ENCODE assay signal across 8 cellular contexts in genomic region chr19:3359850-3360493, GRCh38. TPM values are rescaled to one million over a fixed set of nuclear protein-coding genes. Genes with fewer than 3 reads are reported as not detected.
DNase-seq lines count a peak whose midpoint lies in the region; ATAC-seq and TF ChIP-seq lines count a peak whose summit lies in the region.

No MANE protein-coding gene starts in this region.

- peak; percentile 62 for DNase-seq in A673 (ENCODE audit: low spot score)
- DNase-seq in RWPE2 (ENCODE audit: low spot score), result no peak
- no peak for DNase-seq in central memory CD8-positive, alpha-beta T cell (ENCODE audit: low spot score in 2 of 2)
- DNase-seq in mesothelial cell of epicardium (ENCODE audit: low spot score in 2 of 2, unreplicated experiment in 2 of 2), result no peak

- no peaks in the 10 kb centered on the region for H3K27me3 Mint-ChIP-seq in central memory CD8-positive, alpha-beta T cell
- H3K27me3 Mint-ChIP-seq in mesothelial cell of epicardium (ENCODE audit: low read depth), result peaks cover 83% of the 10 kb centered on the region

- BruUV-seq in A673 (replicated peaks; lab: Mats Ljungman, UMichigan), result no TSS peak

- H3K4me3 Mint-ChIP-seq in central memory CD8-positive, alpha-beta T cell, result peak overlapping the region; percentile 91
- peak overlapping the region; percentile 73 for H3K4me3 Mint-ChIP-seq in mesothelial cell of epicardium

- H3K27ac ChIP-seq in A673 (ENCODE audit: low read depth, low read length, poor library complexity, severe bottlenecking) (peak overlapping the region; percentile 92), RWPE2 (ENCODE audit: poor library complexity, severe bottlenecking) (peak overlapping the region; percentile 71), urinary bladder (ENCODE audit: low read depth) (peak overlapping the region; percentile 92)

- CTCF ChIA-PET in A673 (lab: Charles Lee), result no interaction called here

- H3K9me3 ChIP-seq in A673 (ENCODE audit: low read depth, low read length, poor library complexity, severe bottlenecking) (no peaks in the 10 kb centered on the region), RWPE2 (ENCODE audit: severe bottlenecking) (no peaks in the 10 kb centered on the region)

- H3K27me3 ChIP-seq in A673 (replicated peaks; ENCODE audit: insufficient read depth, low read depth, low read length, poor library complexity) (no peaks in the 10 kb centered on the region), RWPE2 (ENCODE audit: insufficient read depth, poor library complexity, severe bottlenecking) (no peaks in the 10 kb centered on the region)

- H3K4me1 Mint-ChIP-seq in central memory CD8-positive, alpha-beta T cell, result peaks cover 36% of the 10 kb centered on the region
- H3K4me1 Mint-ChIP-seq in mesothelial cell of epicardium, result peaks cover 17% of the 10 kb centered on the region

- WGBS in urinary bladder, result under 1% methylated on average over 100 of the region's 101 CpGs

- TF ChIP-seq CTCF in A673 (conservative IDR thresholded peaks at IDR 0.05; ENCODE audit: low read depth, low read length) (no peak), RWPE2 (IDR thresholded peaks at IDR 0.05; ENCODE audit: poor library complexity, severe bottlenecking) (no peak), mesothelial cell of epicardium (IDR thresholded peaks at IDR 0.05; ENCODE audit: unreplicated experiment) (no peak)

- H3K36me3 ChIP-seq in A673 (ENCODE audit: insufficient read depth, low read length, poor library complexity, severe bottlenecking) (no peaks in the 10 kb centered on the region), RWPE2 (ENCODE audit: low read depth) (no peaks in the 10 kb centered on the region), urinary bladder (ENCODE audit: insufficient read depth) (no peaks in the 10 kb centered on the region)

- H3K4me3 ChIP-seq in A673 (ENCODE audit: low read depth, low read length, poor library complexity, severe bottlenecking) (peak overlapping the region; percentile 92), RWPE2 (ENCODE audit: severe bottlenecking) (peak overlapping the region; percentile 72), urinary bladder (ENCODE audit: low read depth, low read length) (peak overlapping the region; percentile 100)

- H3K36me3 Mint-ChIP-seq in central memory CD8-positive, alpha-beta T cell (ENCODE audit: insufficient read depth), result peaks cover 28% of the 10 kb centered on the region
- no peaks in the 10 kb centered on the region for H3K36me3 Mint-ChIP-seq in mesothelial cell of epicardium

- peak; percentile 15 for ATAC-seq in GM18868 (IDR thresholded peaks at IDR 0.05; ENCODE audit: unreplicated experiment)
- ATAC-seq in RWPE2 (ENCODE audit: low read depth), result peak; percentile 16; the same call in 1 of the 3 replicates
- ATAC-seq in central memory CD8-positive, alpha-beta T cell (replicated peaks; ENCODE audit: extremely low read depth, poor library complexity, severe bottlenecking), result no peak
- no peak for ATAC-seq in GM18861 (IDR thresholded peaks at IDR 0.05; ENCODE audit: unreplicated experiment)
- ATAC-seq in GM19455 (IDR thresholded peaks at IDR 0.05; ENCODE audit: unreplicated experiment), result no peak

- H3K9me3 Mint-ChIP-seq in central memory CD8-positive, alpha-beta T cell, result no peaks in the 10 kb centered on the region
- H3K9me3 Mint-ChIP-seq in mesothelial cell of epicardium, result peaks cover under 1% of the 10 kb centered on the region

- peak overlapping the region; percentile 84 for H3K27ac Mint-ChIP-seq in central memory CD8-positive, alpha-beta T cell (ENCODE audit: low read depth)
- H3K27ac Mint-ChIP-seq in mesothelial cell of epicardium, result no peak overlapping the region

- intact Hi-C loops in A673 (cut with micrococcal nuclease; ENCODE audit: unreplicated experiment), result no loop called here

- H3K4me1 ChIP-seq in A673 (ENCODE audit: insufficient read depth, low read length, poor library complexity, severe bottlenecking) (peaks cover 25% of the 10 kb centered on the region), RWPE2 (ENCODE audit: insufficient read depth, poor library complexity, severe bottlenecking) (no peaks in the 10 kb centered on the region), urinary bladder (ENCODE audit: insufficient read depth) (no peaks in the 10 kb centered on the region)

- POLR2A ChIA-PET in A673 (lab: Charles Lee; ENCODE audit: low non-redundant PET), result no interaction called here

RNA-seq across cellular contexts. Expression of gene NFIC, which starts 6.4 kb away (rescaled TPM):
- total RNA-seq in A673 (2021) (112 and 122 TPM in 2 replicates), mesothelial cell of epicardium (28.6 to 32.9 TPM (median 32.2 TPM) in 3 replicates), urinary bladder (26.4 TPM)
- 112 TPM for polyA plus RNA-seq in urinary bladder

Comparison
In these comparisons a context has a peak if more than half of its experiments do, and no peak if none do; other contexts are left out.
1. ATAC-seq: peak in GM18868 (single experiment) and RWPE2 (single experiment); none in central memory CD8-positive, alpha-beta T cell (single experiment), GM18861 (single experiment) and GM19455 (single experiment).
2. Peak in every context shown above with its lines, with median percentiles within 50 percentile points of each other: H3K27ac ChIP-seq and H3K4me3 ChIP-seq.